34 cellular contexts compared by ENCODE assay signal in the genomic region with DNA sequence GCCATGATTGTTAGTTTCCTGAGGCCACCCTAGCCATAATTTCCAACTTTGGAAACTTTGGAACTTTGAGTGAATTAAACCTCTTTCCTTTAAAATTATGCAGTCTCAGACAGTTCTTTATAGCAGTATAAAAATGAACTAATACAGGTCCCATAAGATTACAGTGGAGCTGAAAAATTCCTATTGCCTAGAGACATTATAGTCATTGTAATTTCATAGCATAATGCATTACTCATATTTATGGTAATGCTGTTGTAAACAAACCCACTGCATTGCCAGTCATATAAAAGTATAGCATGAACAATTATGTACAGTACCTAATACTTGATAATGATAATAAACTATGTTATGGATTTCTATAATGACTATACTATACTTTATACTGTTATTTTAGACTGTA.
"Had no signal": no experiment of that assay in that cellular context is flagged by ENCODE, and none has a peak within 500 bp of the region (broad histone marks: within the 10 kb centered on the region; RNA-seq: fewer than 3 reads in every experiment).

No MANE protein-coding gene starts in this region.

- H3K9me3 ChIP-seq: MG63 had no signal

- H3K36me3 ChIP-seq: MG63 had no signal

- H3K27me3 ChIP-seq: MG63 had no signal

- DNase-seq: Karpas-422, Kasumi-1, KBM-7, KG1, MG63, MV-4-11, NCI-H1048, NCI-H1092, NCI-H1092 treated with DMSO at 0.1 percent for 48 hours, NCI-H1105, NCI-H1105 treated with DMSO at 0.1 percent for 48 hours, NCI-H1417, NCI-H1417 treated with DMSO at 0.1 percent for 48 hours, NCI-H1436, NCI-H1436 treated with DMSO at 0.1 percent for 48 hours, NCI-H146, NCI-H1694, NCI-H1694 treated with DMSO at 0.1 percent for 48 hours, NCI-H187, NCI-H187 treated with DMSO at 0.1 percent for 48 hours, NCI-H1930, NCI-H2029, NCI-H2029 treated with DMSO at 0.1 percent for 48 hours, NCI-H2081, NCI-H2081 treated with DMSO at 0.1 percent for 48 hours, NCI-H2107, NCI-H2171, NCI-H2227 treated with DMSO at 0.1 percent for 48 hours, NCI-H226, NCI-H345, NCI-H446, NCI-H446 treated with DMSO at 0.1 percent for 48 hours, NCI-H510A had no signal

- H3K4me2 ChIP-seq: KMS-11 had no signal

- H3K27ac ChIP-seq: KMS-11 had no signal

- H3K4me3 ChIP-seq: MG63 had no signal

- H3K9ac ChIP-seq: KMS-11 had no signal
